In genomic region chr20:776165-776564, GRCh38 we compare ENCODE assay signal across 27 cellular contexts. TPM values are rescaled to one million over a fixed set of nuclear protein-coding genes. Genes with fewer than 3 reads are reported as not detected.
"Had no signal": no experiment of that assay in that cellular context is flagged by ENCODE, and none has a peak within 500 bp of the region (broad histone marks: within the 10 kb centered on the region; RNA-seq: fewer than 3 reads in every experiment).

No MANE protein-coding gene starts in this region.

- H3K9me3 ChIP-seq: breast epithelium, esophagus muscularis mucosa, pancreas, right atrium auricular region, spleen, testis had no signal

- H3K4me3 ChIP-seq: breast epithelium, esophagus muscularis mucosa, hepatocyte, pancreas, right atrium auricular region, spleen had no signal

- H3K9me3 Mint-ChIP-seq: activated naive CD4-positive, alpha-beta T cell treated with anti-CD3 and anti-CD28 coated beads, Interleukin-2, amount 50 U/mL, for 24 hours; activated naive CD8-positive, alpha-beta T cell treated with anti-CD3 and anti-CD28 coated beads, Interleukin-2, amount 50 U/mL, for 24 hours; activated T-helper 2 cell treated with anti-CD3 and anti-CD28 coated beads, Interferon-gamma antibody, Interleukin-2, Interleukin-4, amounts not matched to agents 10 μg/mL and 5 μg/mL and 100 μg/mL, durations not matched to agents 14 hours and 24 hours and 36 hours; central memory CD8-positive, alpha-beta T cell; dendritic cell treated with granulocyte-macrophage colony-stimulating factor and Interleukin-4, amounts not matched to agents 40 ng/mL and 50 ng/mL, for 4 days; mesothelial cell of epicardium; naive B cell had no signal

- ATAC-seq: activated CD4-positive, alpha-beta T cell treated with anti-CD3 and anti-CD28 coated beads for 36 hours; activated CD8-positive, alpha-beta memory T cell treated with anti-CD3 and anti-CD28 coated beads, Interleukin-2, amount 10 ng/mL, durations not matched to agents 7 days and 5 days; activated CD8-positive, alpha-beta T cell treated with anti-CD3 and anti-CD28 coated beads, Interleukin-2, amount 10 ng/mL, durations not matched to agents 7 days and 5 days; activated naive CD8-positive, alpha-beta T cell treated with anti-CD3 and anti-CD28 coated beads, Interleukin-2, amount 50 U/mL, for 24 hours had no signal

- H2AFZ ChIP-seq: hepatocyte had no signal

- H3K4me1 Mint-ChIP-seq: activated CD4-positive, alpha-beta T cell treated with anti-CD3 and anti-CD28 coated beads for 36 hours; activated CD8-positive, alpha-beta memory T cell treated with anti-CD3 and anti-CD28 coated beads, Interleukin-2, amount 10 ng/mL, durations not matched to agents 7 days and 5 days; activated naive CD4-positive, alpha-beta T cell treated with anti-CD3 and anti-CD28 coated beads, Interleukin-2, amount 50 U/mL, for 24 hours; activated naive CD8-positive, alpha-beta T cell treated with anti-CD3 and anti-CD28 coated beads, Interleukin-2, amount 50 U/mL, for 24 hours; central memory CD8-positive, alpha-beta T cell; mesothelial cell of epicardium; naive B cell had no signal

- H3K4me3 Mint-ChIP-seq: activated CD4-positive, alpha-beta T cell treated with anti-CD3 and anti-CD28 coated beads for 36 hours; activated CD8-positive, alpha-beta memory T cell treated with anti-CD3 and anti-CD28 coated beads, Interleukin-2, amount 10 ng/mL, durations not matched to agents 7 days and 5 days; activated CD8-positive, alpha-beta T cell treated with anti-CD3 and anti-CD28 coated beads, Interleukin-2, amount 10 ng/mL, durations not matched to agents 7 days and 5 days; activated naive CD4-positive, alpha-beta T cell treated with anti-CD3 and anti-CD28 coated beads, Interleukin-2, amount 50 U/mL, for 24 hours; activated naive CD8-positive, alpha-beta T cell treated with anti-CD3 and anti-CD28 coated beads, Interleukin-2, amount 50 U/mL, for 24 hours; central memory CD8-positive, alpha-beta T cell; dendritic cell treated with granulocyte-macrophage colony-stimulating factor and Interleukin-4, amounts not matched to agents 40 ng/mL and 50 ng/mL, for 4 days; mesothelial cell of epicardium; naive B cell had no signal

- H3K27me3 Mint-ChIP-seq: activated naive CD4-positive, alpha-beta T cell treated with anti-CD3 and anti-CD28 coated beads, Interleukin-2, amount 50 U/mL, for 24 hours; activated naive CD8-positive, alpha-beta T cell treated with anti-CD3 and anti-CD28 coated beads, Interleukin-2, amount 50 U/mL, for 24 hours had no signal

- H3K4me2 ChIP-seq: hepatocyte had no signal

- H3K36me3 ChIP-seq: breast epithelium, esophagus muscularis mucosa, pancreas, right atrium auricular region, spleen had no signal

- H3K27me3 ChIP-seq: hepatocyte, pancreas, right atrium auricular region, testis had no signal

- H3K27ac Mint-ChIP-seq: activated CD4-positive, alpha-beta T cell treated with anti-CD3 and anti-CD28 coated beads for 36 hours; activated CD8-positive, alpha-beta memory T cell treated with anti-CD3 and anti-CD28 coated beads, Interleukin-2, amount 10 ng/mL, durations not matched to agents 7 days and 5 days; activated CD8-positive, alpha-beta T cell treated with anti-CD3 and anti-CD28 coated beads, Interleukin-2, amount 10 ng/mL, durations not matched to agents 7 days and 5 days; activated naive CD4-positive, alpha-beta T cell treated with anti-CD3 and anti-CD28 coated beads, Interleukin-2, amount 50 U/mL, for 24 hours; activated naive CD8-positive, alpha-beta T cell treated with anti-CD3 and anti-CD28 coated beads, Interleukin-2, amount 50 U/mL, for 24 hours; activated T-helper 2 cell treated with anti-CD3 and anti-CD28 coated beads, Interferon-gamma antibody, Interleukin-2, Interleukin-4, amounts not matched to agents 10 μg/mL and 5 μg/mL and 100 μg/mL, durations not matched to agents 14 hours and 24 hours and 36 hours; dendritic cell treated with granulocyte-macrophage colony-stimulating factor and Interleukin-4, amounts not matched to agents 40 ng/mL and 50 ng/mL, for 4 days; mesothelial cell of epicardium; naive B cell had no signal

- H3K4me1 ChIP-seq: breast epithelium, esophagus muscularis mucosa, pancreas, spleen had no signal

- H3K27ac ChIP-seq: esophagus muscularis mucosa, hepatocyte, pancreas, right atrium auricular region, spleen, testis had no signal

- DNase-seq: activated CD4-positive, alpha-beta T cell treated with anti-CD3 and anti-CD28 coated beads for 36 hours; activated CD4-positive, CD25-positive, alpha-beta regulatory T cell; activated CD8-positive, alpha-beta memory T cell treated with anti-CD3 and anti-CD28 coated beads, Interleukin-2, amount 10 ng/mL, durations not matched to agents 7 days and 5 days; activated CD8-positive, alpha-beta T cell treated with anti-CD3 and anti-CD28 coated beads, Interleukin-2, amount 10 ng/mL, durations not matched to agents 7 days and 5 days; activated naive CD8-positive, alpha-beta T cell treated with anti-CD3 and anti-CD28 coated beads, Interleukin-2, amount 50 U/mL, for 24 hours; activated T-cell treated with anti-CD3 and anti-CD28 coated beads, Interleukin-2, amount 50 U/mL, for 48 hours; amygdala; effector CD4-positive, alpha-beta T cell; glutamatergic neuron; left cardiac atrium; naive B cell; nucleus accumbens; spleen; stimulated activated naive CD4-positive, alpha-beta T cell had no signal

- H3K79me2 ChIP-seq: hepatocyte had no signal

- H3K36me3 Mint-ChIP-seq: activated CD8-positive, alpha-beta memory T cell treated with anti-CD3 and anti-CD28 coated beads, Interleukin-2, amount 10 ng/mL, durations not matched to agents 7 days and 5 days; activated naive CD4-positive, alpha-beta T cell treated with anti-CD3 and anti-CD28 coated beads, Interleukin-2, amount 50 U/mL, for 24 hours; mesothelial cell of epicardium; naive B cell had no signal

RNA-seq across cellular contexts. Expression of gene SLC52A3, which starts 7.9 kb away (rescaled TPM):
- total RNA-seq: activated CD4-positive, alpha-beta T cell treated with anti-CD3 and anti-CD28 coated beads for 36 hours; activated CD8-positive, alpha-beta memory T cell treated with anti-CD3 and anti-CD28 coated beads, Interleukin-2, amount 10 ng/mL, durations not matched to agents 7 days and 5 days; activated CD8-positive, alpha-beta T cell treated with anti-CD3 and anti-CD28 coated beads, Interleukin-2, amount 10 ng/mL, durations not matched to agents 7 days and 5 days; activated T-helper 2 cell treated with anti-CD3 and anti-CD28 coated beads, Interferon-gamma antibody, Interleukin-2, Interleukin-4, amounts not matched to agents 10 μg/mL and 5 μg/mL and 100 μg/mL, durations not matched to agents 14 hours and 24 hours and 36 hours; pulmonary artery endothelial cell; T-helper 1 cell treated with Interleukin-12 subunit alpha and Interleukin-12 subunit beta and Interleukin-4 antibody, amounts not matched to agents 30 ng/mL and 1 ng/mL, for 36 hours had no signal
